ENCODE assay signal across 1 cellular context in genomic region chr2:106137944-106138903, GRCh38.
TF ChIP-seq lines count a peak whose summit lies in the region.

No MANE protein-coding gene starts in this region.

TF ChIP-seq in IMR-90, 13 proteins besides CTCF, POLR2A, EP300 and RAD21 (continued from another document):
- TF ChIP-seq ELK1 (IDR thresholded peaks at IDR 0.05; ENCODE audit: borderline replicate concordance, low read depth, low read length), result no peak
- TF ChIP-seq NFE2L2 (IDR thresholded peaks at IDR 0.05; ENCODE audit: low read depth, low read length), result no peak
- TF ChIP-seq MXI1 (IDR thresholded peaks at IDR 0.05; ENCODE audit: borderline replicate concordance, low read depth, low read length), result no peak
- no peak for TF ChIP-seq CEBPB (IDR thresholded peaks at IDR 0.05; ENCODE audit: low read depth, low read length)
- TF ChIP-seq MAZ (IDR thresholded peaks at IDR 0.05; ENCODE audit: borderline replicate concordance, low read depth, low read length), result no peak
- no peak for TF ChIP-seq SMC3 (IDR thresholded peaks at IDR 0.05; ENCODE audit: low read depth, low read length)
- no peak for TF ChIP-seq FOS (IDR thresholded peaks at IDR 0.05; ENCODE audit: low read depth, low read length)
